ENCODE assay signal across 8 cellular contexts in the genomic region with DNA sequence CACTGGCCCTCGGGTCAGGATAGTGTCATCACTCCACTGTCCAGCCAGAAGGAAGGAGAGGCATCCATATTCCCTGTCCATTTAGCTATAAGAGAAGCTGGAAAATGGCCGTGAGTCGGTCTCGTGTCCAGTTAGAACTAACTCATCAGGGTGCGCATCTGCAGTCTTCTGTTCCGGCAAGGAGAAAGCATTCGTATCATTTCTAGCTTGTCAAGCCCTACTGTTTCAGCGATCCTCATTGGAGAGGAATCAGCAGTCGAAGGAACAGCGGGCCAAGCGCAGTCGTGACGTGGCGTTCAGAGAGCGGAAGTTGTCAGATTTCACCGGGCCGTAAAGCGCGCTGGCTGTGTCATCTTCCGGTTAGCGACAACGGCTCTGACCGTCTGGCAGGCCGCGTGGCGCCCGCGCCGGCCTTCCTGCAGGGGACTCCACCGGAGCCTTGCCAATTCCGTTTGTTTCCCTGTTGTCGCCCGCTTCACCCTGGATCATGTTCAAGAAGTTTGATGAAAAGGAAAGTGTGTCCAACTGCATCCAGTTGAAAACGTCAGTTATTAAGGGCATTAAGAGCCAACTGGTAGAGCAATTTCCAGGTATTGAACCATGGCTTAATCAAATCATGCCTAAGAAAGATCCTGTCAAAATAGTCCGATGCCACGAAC. TPM values are rescaled to one million over a fixed set of nuclear protein-coding genes. Genes with fewer than 3 reads are reported as not detected.
DNase-seq lines count a peak whose midpoint lies in the region; ATAC-seq and TF ChIP-seq lines count a peak whose summit lies in the region.

No MANE protein-coding gene starts in this region.

- H3K27ac ChIP-seq in ACC112 (ENCODE audit: low read depth, low read length): peak overlapping the region; percentile 94
- H3K27ac ChIP-seq in duodenal mucosa (ENCODE audit: low read depth, low read length): peak overlapping the region; percentile 77

- H3K4me1 ChIP-seq in ACC112 (ENCODE audit: control insufficient read depth, insufficient read depth, low read length, unreplicated experiment): peaks cover 31% of the 10 kb centered on the region
- H3K4me1 ChIP-seq in duodenal mucosa (ENCODE audit: control insufficient read depth in 1 of 2, insufficient read depth in 2 of 2, low read length in 2 of 2): peaks cover 0 to 6% of the 10 kb centered on the region in 2 donors

- ATAC-seq in HG03103 (IDR thresholded peaks at IDR 0.05; ENCODE audit: low read depth, unreplicated experiment): peak; percentile 70

- H3K9ac ChIP-seq in duodenal mucosa (ENCODE audit: low read depth in 1 of 2, low read length in 2 of 2): peak overlapping the region; percentile 58 to 84

- no peak for TF ChIP-seq CTCF in lower leg skin (IDR thresholded peaks at IDR 0.05)

- H3K36me3 ChIP-seq in ACC112 (ENCODE audit: insufficient read depth, low read length): peaks cover 26% of the 10 kb centered on the region; the same call in 1 of the 2 replicates
- H3K36me3 ChIP-seq in duodenal mucosa (ENCODE audit: control insufficient read depth in 1 of 2, insufficient read depth in 2 of 2, low read length in 2 of 2): peaks cover 17 to 64% of the 10 kb centered on the region in 2 donors

- peak overlapping the region; percentile 22 for H2AFZ ChIP-seq in ACC112 (ENCODE audit: low read length, unreplicated experiment)

- no peaks in the 10 kb centered on the region for H3K27me3 ChIP-seq in ACC112 (ENCODE audit: insufficient read depth, low read length)
- H3K27me3 ChIP-seq in duodenal mucosa (ENCODE audit: control insufficient read depth in 1 of 2, insufficient read depth in 2 of 2, low read length in 2 of 2): no peaks in the 10 kb centered on the region

- DNase-seq in NCI-H524 (lab: John Stamatoyannopoulos, UW) (peak; percentile 79 to 86), lower leg skin (ENCODE audit: low spot score in 2 of 2) (peak; percentile 76 to 96)
- peak; percentile 75 to 77 for DNase-seq in activated CD4-positive, alpha-beta T cell treated with anti-CD3 and anti-CD28 coated beads, Interleukin-2, amount 50 U/mL, for 4 hours
- DNase-seq in stimulated activated CD4-positive, alpha-beta T cell treated with anti-CD3 and anti-CD28 coated beads, Interleukin-4, amount 100 ng/mL, for 4 hours: peak; percentile 71 to 79

- peak overlapping the region; percentile 84 for H3K4me3 ChIP-seq in ACC112 (ENCODE audit: low read depth, low read length)
- H3K4me3 ChIP-seq in duodenal mucosa (ENCODE audit: low read depth in 1 of 2, low read length in 2 of 2): peak overlapping the region; percentile 70 to 90
- H3K4me3 ChIP-seq in lower leg skin (ENCODE audit: low read depth, poor library complexity, severe bottlenecking): peak overlapping the region; percentile 14

- peak; percentile 74 for TF ChIP-seq POLR2A in GM18526 (IDR thresholded peaks at IDR 0.05; ENCODE audit: extremely low read depth, insufficient read length)
- no peak for TF ChIP-seq POLR2A in lower leg skin (IDR thresholded peaks at IDR 0.05)

- peaks cover 37% of the 10 kb centered on the region for H3K79me2 ChIP-seq in ACC112 (ENCODE audit: control insufficient read depth, insufficient read depth, low read length, unreplicated experiment)

- H3K9me3 ChIP-seq in duodenal mucosa (ENCODE audit: control insufficient read depth in 1 of 2, low read length in 2 of 2): no peaks in the 10 kb centered on the region

- intact Hi-C loops in lower leg skin (cut with DNase I; ENCODE audit: low total_unique reads): no loop called here

- WGBS in lower leg skin, 2 donors: 63 to 72% methylated on average over 36 of the region's 36 CpGs

RNA-seq across cellular contexts. Expression of a gene that starts 32.9 kb away (rescaled TPM):
- 10 to 100 TPM; 35.0 to 51.9 (median 44.2) TPM for total RNA-seq in lower leg skin

RNA-seq across cellular contexts. Expression of a gene that starts 57.9 kb away (rescaled TPM):
- 100 to 1,000 TPM; 237 to 353 (median 301) TPM for total RNA-seq in lower leg skin

Comparison
In these comparisons a context has a peak if more than half of its experiments do, and no peak if none do; other contexts are left out.
1. Peak in every context shown above with its lines: DNase-seq, ATAC-seq, H3K4me3 ChIP-seq and H3K27ac ChIP-seq.
2. H3K4me3 ChIP-seq: peak in every context shown above with its lines; median percentile 84 in ACC112; 80 in duodenal mucosa; 14 in lower leg skin.